Comparison of ENCODE assay signal across 23 cellular contexts in the genomic region with DNA sequence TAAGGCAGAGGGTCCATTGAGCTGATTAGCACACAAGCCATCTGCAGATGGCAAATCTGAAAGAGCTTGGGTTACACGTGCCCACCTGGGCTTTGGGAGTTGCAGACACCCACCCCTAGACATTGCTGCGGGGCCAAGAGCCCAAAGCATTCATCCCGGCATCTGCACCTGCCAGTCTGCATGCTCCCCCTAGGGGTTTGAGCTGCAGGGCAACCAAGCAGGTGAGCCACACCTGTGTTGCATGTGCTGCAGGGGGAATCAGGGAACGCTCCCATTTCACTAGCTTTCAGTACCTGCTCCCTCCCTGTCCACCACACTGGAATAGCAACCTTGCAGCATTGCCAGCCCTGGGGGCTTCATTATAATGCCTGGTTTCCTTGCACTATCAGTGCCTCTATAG. TPM values are rescaled to one million over a fixed set of nuclear protein-coding genes. Genes with fewer than 3 reads are reported as not detected.
A peak's percentile ranks its signal among the peaks of the same experiment; 100 is the strongest.
DNase-seq lines count a peak whose midpoint lies in the region; ATAC-seq, FAIRE-seq and TF ChIP-seq lines count a peak whose summit lies in the region.
"Had no signal": no experiment of that assay in that cellular context is flagged by ENCODE, and none has a peak within 500 bp of the region (broad histone marks: within the 10 kb centered on the region; RNA-seq: fewer than 3 reads in every experiment).

No MANE protein-coding gene starts in this region.

- TF ChIP-seq RAD21 in HepG2 (CRISPR knock-in tag; IDR thresholded peaks at IDR 0.05): no peak

- H3K4me2 ChIP-seq in HepG2 (ENCODE audit: low read depth, low read length): no peak overlapping the region

- no peaks in the 10 kb centered on the region for H3K36me3 ChIP-seq in HepG2 (replicated peaks in 1 of 2; ENCODE audit: control insufficient read depth in 1 of 2, insufficient read depth in 2 of 2, low read length in 2 of 2)
- no peaks in the 10 kb centered on the region for H3K36me3 ChIP-seq in right lobe of liver
- no peaks in the 10 kb centered on the region for H3K36me3 ChIP-seq in tibial artery
- H3K36me3 ChIP-seq: brain microvascular endothelial cell, colonic mucosa, heart left ventricle, lower lobe of right lung, spleen, stomach had no signal

- H3K9me3 Mint-ChIP-seq in WTC11: peaks cover 7% of the 10 kb centered on the region
- H3K9me3 Mint-ChIP-seq in progenitor cell of endocrine pancreas (ENCODE audit: low read depth): no peaks in the 10 kb centered on the region
- H3K9me3 Mint-ChIP-seq: type B pancreatic cell had no signal

- no peak overlapping the region for H3K27ac Mint-ChIP-seq in WTC11
- H3K27ac Mint-ChIP-seq in progenitor cell of endocrine pancreas: no peak overlapping the region
- H3K27ac Mint-ChIP-seq: CD8-positive, alpha-beta memory T cell; T-helper 17 cell; type B pancreatic cell had no signal

- H3K4me3 Mint-ChIP-seq in WTC11 (no peak overlapping the region), progenitor cell of endocrine pancreas (ENCODE audit: low read depth) (no peak overlapping the region)
- H3K4me3 Mint-ChIP-seq: CD8-positive, alpha-beta memory T cell; T-helper 17 cell; type B pancreatic cell had no signal

- no peak overlapping the region for H3K27ac ChIP-seq in HepG2 (ENCODE audit: extremely low read length, insufficient read depth, low read length)
- no peak overlapping the region for H3K27ac ChIP-seq in right lobe of liver
- no peak overlapping the region for H3K27ac ChIP-seq in tibial artery
- H3K27ac ChIP-seq: brain microvascular endothelial cell, colonic mucosa, heart left ventricle, lower lobe of right lung, spleen, stomach had no signal

- no peak for DNase-seq in HepG2 (ENCODE audit: low spot score)
- DNase-seq in right lobe of liver: no peak
- peak; percentile 28 for DNase-seq in NCI-H2107 (lab: John Stamatoyannopoulos, UW)
- DNase-seq in WTC11 (ENCODE audit: low spot score): peak; percentile 69
- DNase-seq in progenitor cell of endocrine pancreas (ENCODE audit: low spot score, unreplicated experiment): peak; percentile 14
- DNase-seq in KG1 (lab: John Stamatoyannopoulos, UW): no peak
- no peak for DNase-seq in tibial artery
- DNase-seq: activated gamma-delta T cell; activated T-cell treated with anti-CD3 and anti-CD28 coated beads for 4 hours; brain microvascular endothelial cell; CD8-positive, alpha-beta memory T cell; colonic mucosa; heart left ventricle; lower lobe of right lung; NCI-H1694; spleen; stimulated activated CD4-positive, alpha-beta T cell treated with anti-CD3 and anti-CD28 coated beads, Interleukin-4, amount 100 ng/mL, for 4 hours; stomach; T-helper 17 cell had no signal

- intact Hi-C loops in HepG2 (cut with micrococcal nuclease; ENCODE audit: unreplicated experiment) (no loop called here), right lobe of liver (cut with DNase I) (no loop called here), tibial artery (cut with DNase I; ENCODE audit: low total_unique reads) (no loop called here)

- H4K20me1 ChIP-seq in HepG2 (ENCODE audit: insufficient read depth, low read length): no peaks in the 10 kb centered on the region

- in situ Hi-C loops in HepG2 (cut with HindIII; ENCODE audit: extremely low pct_ligation_motif_present, low pct_unique_long_range_greater_than_20kb): no loop called here

- 0% methylated on average over 1 of the region's 4 CpGs for WGBS in HepG2 (ENCODE audit: low lambda C conversion rate)
- 20% methylated on average over 1 of the region's 4 CpGs for WGBS in right lobe of liver (ENCODE audit: insufficient coverage, low coverage, low lambda C conversion rate, missing lambda C conversion rate)

- no peak for TF ChIP-seq EP300 in HepG2 (IDR thresholded peaks at IDR 0.05; ENCODE audit: low read depth in 2 of 2, low read length in 2 of 2)
- TF ChIP-seq EP300 in HepG2 (CRISPR knock-in tag; IDR thresholded peaks at IDR 0.05; ENCODE audit: borderline replicate concordance): no peak

- no peak for FAIRE-seq in HepG2 (lab: Jason Lieb, UNC)

- TF ChIP-seq POLR2A in HepG2 (IDR thresholded peaks at IDR 0.05; ENCODE audit: insufficient read depth in 1 of 2, low read depth in 2 of 2, low read length in 2 of 2) (no peak), right lobe of liver (IDR thresholded peaks at IDR 0.05) (no peak)

- H3K36me3 Mint-ChIP-seq in WTC11 (0 out of 2 replicates have a peak, but pooled peaks cover 4% of the 10 kb centered on the region), progenitor cell of endocrine pancreas (ENCODE audit: insufficient read depth) (no peaks in the 10 kb centered on the region)
- H3K36me3 Mint-ChIP-seq: CD8-positive, alpha-beta memory T cell; type B pancreatic cell had no signal

- H3K27me3 ChIP-seq in HepG2 (ENCODE audit: control insufficient read depth in 1 of 2, insufficient read depth in 2 of 2, low read length in 2 of 2) (0 out of 5 replicates have a peak, but pooled peaks cover 0 to 4% of the 10 kb centered on the region in 2 experiments), right lobe of liver (no peaks in the 10 kb centered on the region), tibial artery (peaks cover 0 to 5% of the 10 kb centered on the region in 2 donors)
- H3K27me3 ChIP-seq: colonic mucosa had no signal

- POLR2A ChIA-PET in HepG2 (lab: Yijun Ruan, JAX): no interaction called here
- POLR2A ChIA-PET in WTC11 (lab: Charles Lee): no interaction called here

- BruUV-seq in HepG2 (replicated peaks; lab: Mats Ljungman, UMichigan): no TSS peak

- ATAC-seq in HepG2 (0 out of 3 replicates have a peak, but pooled peaks have one; percentile 22), right lobe of liver (no peak), WTC11 (peak; percentile 72), GM21367 (IDR thresholded peaks at IDR 0.05; ENCODE audit: unreplicated experiment) (no peak)
- ATAC-seq: heart left ventricle, lower lobe of right lung, T-helper 17 cell had no signal

- no peaks in the 10 kb centered on the region for H3K79me2 ChIP-seq in HepG2 (ENCODE audit: insufficient read depth, low read length)

- no peak overlapping the region for H3K9ac ChIP-seq in HepG2 (ENCODE audit: insufficient read depth, low read depth, low read length)

- no peak overlapping the region for H2AFZ ChIP-seq in HepG2 (ENCODE audit: low read length)

- TF ChIP-seq CTCF in HepG2 (CRISPR knock-in tag; IDR thresholded peaks at IDR 0.05) (peak; percentile 43), right lobe of liver (IDR thresholded peaks at IDR 0.05) (no peak), WTC11 (IDR thresholded peaks at IDR 0.05) (peak; percentile 22; the same call in 1 of the 2 replicates), progenitor cell of endocrine pancreas (IDR thresholded peaks at IDR 0.05; ENCODE audit: unreplicated experiment) (peak; percentile 46), tibial artery (IDR thresholded peaks at IDR 0.05) (no peak)

- H3K4me3 ChIP-seq in HepG2 (replicated peaks in 1 of 3; ENCODE audit: insufficient read depth in 1 of 3, low read depth in 2 of 3, low read length in 3 of 3) (no peak overlapping the region), right lobe of liver (no peak overlapping the region), tibial artery (no peak overlapping the region)
- H3K4me3 ChIP-seq: colonic mucosa, heart left ventricle, lower lobe of right lung, spleen, stomach had no signal

- CTCF ChIA-PET in HepG2 (lab: Yijun Ruan, JAX; ENCODE audit: low intra/inter-chr PET ratio, low total read pairs) (no interaction called here), WTC11 (lab: Charles Lee) (interaction anchor here (0.6 to 1.7 kb wide), 14 partner anchors 9 to 351 kb away, joined by 3 to 10 read pairs (median 5); a partner anchor contains a TSS)

- peaks cover 42% of the 10 kb centered on the region for H3K4me1 Mint-ChIP-seq in WTC11
- no peaks in the 10 kb centered on the region for H3K4me1 Mint-ChIP-seq in progenitor cell of endocrine pancreas (ENCODE audit: low read depth)

- H3K4me1 ChIP-seq in HepG2 (ENCODE audit: insufficient read depth, low read length) (peaks cover 11% of the 10 kb centered on the region), right lobe of liver (peaks cover 0 to 15% (median 6%) of the 10 kb centered on the region in 4 donors), tibial artery (no peaks in the 10 kb centered on the region)
- H3K4me1 ChIP-seq: colonic mucosa, lower lobe of right lung, spleen had no signal

- H3K27me3 Mint-ChIP-seq in WTC11 (ENCODE audit: low read depth) (peaks cover 3% of the 10 kb centered on the region; the same call in 1 of the 2 replicates), progenitor cell of endocrine pancreas (peaks cover 19% of the 10 kb centered on the region)

- H3K9me3 ChIP-seq in HepG2 (ENCODE audit: low read length): no peaks in the 10 kb centered on the region
- no peaks in the 10 kb centered on the region for H3K9me3 ChIP-seq in right lobe of liver
- H3K9me3 ChIP-seq in tibial artery: no peaks in the 10 kb centered on the region
- H3K9me3 ChIP-seq: colonic mucosa, heart left ventricle, lower lobe of right lung, stomach had no signal

TF ChIP-seq in HepG2, 621 proteins besides CTCF, POLR2A, EP300 and RAD21 (continues in another document):
- no peak for TF ChIP-seq ZNF296 (CRISPR knock-in tag; conservative IDR thresholded peaks at IDR 0.05)

RNA-seq across cellular contexts. Expression of a gene that starts 21.1 kb away (rescaled TPM):
- not detected in 2 replicates for total RNA-seq in HepG2 (2016; rRNA removed; fragmentation: Illumina TruSeq; extraction: Trizol)
- total RNA-seq in HepG2 (2016; cell fraction: cytosol; rRNA removed; fragmentation: Illumina TruSeq; extraction: Trizol; ENCODE audit: low read depth): not detected in 2 replicates
- not detected in 2 replicates for total RNA-seq in HepG2 (2016; cell fraction: insoluble cytoplasmic fraction; rRNA removed; fragmentation: Illumina TruSeq; extraction: Trizol)
- total RNA-seq in HepG2 (2016; cell fraction: membrane; rRNA removed; fragmentation: Illumina TruSeq; extraction: Trizol): not detected in 2 replicates
- not detected in 2 replicates for total RNA-seq in HepG2 (2016; cell fraction: nucleus; rRNA removed; fragmentation: Illumina TruSeq; extraction: Trizol)
- polyA plus RNA-seq in HepG2 (2011; rRNA removed): 0.04 TPM in 1 of 2 replicates, not detected in the other
- polyA plus RNA-seq in HepG2 (2011; cell fraction: cytosol; rRNA removed): not detected in 2 replicates
- not detected in 2 replicates for polyA plus RNA-seq in HepG2 (2011; cell fraction: nucleus; rRNA removed)
- not detected in 2 replicates for polyA plus RNA-seq in HepG2 (2012)
- not detected in 2 replicates for polyA plus RNA-seq in HepG2 (2016; cell fraction: cytosol; fragmentation: Illumina TruSeq; extraction: Trizol; ENCODE audit: low read depth)
- polyA plus RNA-seq in HepG2 (2016; cell fraction: insoluble cytoplasmic fraction; fragmentation: Illumina TruSeq; extraction: Trizol; ENCODE audit: low read depth): not detected in 2 replicates
- polyA plus RNA-seq in HepG2 (2016; cell fraction: membrane; fragmentation: Illumina TruSeq; extraction: Trizol; ENCODE audit: low read depth): not detected in 2 replicates
- polyA plus RNA-seq in HepG2 (2016; cell fraction: nucleus; fragmentation: Illumina TruSeq; extraction: Trizol; ENCODE audit: insufficient read depth, low read depth): not detected in 2 replicates
- not detected in 2 replicates for polyA minus RNA-seq in HepG2 (2011; rRNA and poly(A)+ RNA removed; ENCODE audit: low replicate concordance)
- not detected in 2 replicates for polyA minus RNA-seq in HepG2 (2011; cell fraction: cytosol; rRNA and poly(A)+ RNA removed)
- polyA minus RNA-seq in HepG2 (2011; cell fraction: nucleus; rRNA and poly(A)+ RNA removed): not detected in 2 replicates
- total RNA-seq in right lobe of liver: not detected
- total RNA-seq in WTC11 (2021): not detected in 3 replicates
- not detected in 2 replicates for total RNA-seq in progenitor cell of endocrine pancreas
- total RNA-seq: CD8-positive, alpha-beta memory T cell; colonic mucosa; heart left ventricle; lower lobe of right lung; NCI-H460; SK-MEL-5; spleen; stomach; T-helper 17 cell had no signal
- polyA plus RNA-seq: CD8-positive, alpha-beta memory T cell; heart left ventricle; spleen; stomach had no signal

Comparison
In these comparisons a context has a peak if more than half of its experiments do, and no peak if none do; other contexts are left out.
1. ATAC-seq: peak in HepG2 (single experiment) and WTC11 (single experiment); none in right lobe of liver (0 of 4) and GM21367 (single experiment).
2. CTCF ChIP-seq: peak in HepG2 (single experiment), WTC11 (single experiment) and progenitor cell of endocrine pancreas (single experiment); none in right lobe of liver (0 of 4) and tibial artery (0 of 2).
3. DNase-seq: peak in NCI-H2107 (single experiment), WTC11 (single experiment) and progenitor cell of endocrine pancreas (single experiment); none in HepG2 (single experiment), right lobe of liver (0 of 3), KG1 (single experiment) and tibial artery (0 of 2).